8 cellular contexts compared by ENCODE assay signal in genomic region chr16:68367034-68367433, GRCh38. TPM values are rescaled to one million over a fixed set of nuclear protein-coding genes. Genes with fewer than 3 reads are reported as not detected.
DNase-seq lines count a peak whose midpoint lies in the region; ATAC-seq, FAIRE-seq and TF ChIP-seq lines count a peak whose summit lies in the region.

No MANE protein-coding gene starts in this region.

- peak; percentile 51 for TF ChIP-seq RAD21 in SK-N-SH (IDR thresholded peaks at IDR 0.05; ENCODE audit: low read length)

- no peak for TF ChIP-seq EP300 in SK-N-SH (IDR thresholded peaks at IDR 0.05; ENCODE audit: borderline replicate concordance in 1 of 2, low read depth in 1 of 2, low read length in 1 of 2)

- H3K36me3 Mint-ChIP-seq in CD8-positive, alpha-beta memory T cell = no peaks in the 10 kb centered on the region
- peaks cover 7% of the 10 kb centered on the region for H3K36me3 Mint-ChIP-seq in effector memory CD8-positive, alpha-beta T cell (ENCODE audit: insufficient read depth)

- intact Hi-C loops in pancreas (cut with DNase I) = no loop called here

- peak overlapping the region in 2 of 7 donors; percentile 36 to 37 for H3K4me3 Mint-ChIP-seq in CD8-positive, alpha-beta memory T cell
- H3K4me3 Mint-ChIP-seq in effector memory CD8-positive, alpha-beta T cell = no peak overlapping the region

- no peak for FAIRE-seq in pancreas (lab: Jason Lieb, UNC)
- FAIRE-seq in RCC 7860 (lab: Jason Lieb, UNC) = no peak

- no peaks in the 10 kb centered on the region for H3K9me3 ChIP-seq in CD8-positive, alpha-beta memory T cell (ENCODE audit: low read length)
- H3K9me3 ChIP-seq in SK-N-SH = no peaks in the 10 kb centered on the region
- H3K9me3 ChIP-seq in pancreas = no peaks in the 10 kb centered on the region

- no peaks in the 10 kb centered on the region for H3K9me2 ChIP-seq in SK-N-SH

- H3F3A ChIP-seq in SK-N-SH (replicated peaks; ENCODE audit: insufficient read depth) = no peaks in the 10 kb centered on the region

- no peaks in the 10 kb centered on the region for H4K20me1 ChIP-seq in SK-N-SH (ENCODE audit: insufficient read depth)

- peak in 3 of 5 donors; percentile 14 to 39 (median 29) for DNase-seq in CD8-positive, alpha-beta memory T cell
- DNase-seq in HCEC 1CT = peak; percentile 12
- DNase-seq in SK-N-SH = peak; percentile 74
- peak; percentile 33 to 44 (median 44) for DNase-seq in effector memory CD8-positive, alpha-beta T cell
- peak in 4 of 6 donors; percentile 24 to 36 (median 34) for DNase-seq in pancreas
- no peak for DNase-seq in RCC 7860 (ENCODE audit: low spot score)
- DNase-seq in epidermal melanocyte (ENCODE audit: insufficient read length, low spot score) = no peak

- 36% methylated on average over 7 of the region's 13 CpGs for WGBS in SK-N-SH (ENCODE audit: low lambda C conversion rate)
- WGBS in pancreas, 2 donors = 45 to 49% methylated on average over 13 of the region's 13 CpGs

- no peak overlapping the region for H3K4me3 ChIP-seq in CD8-positive, alpha-beta memory T cell (ENCODE audit: low read length)
- H3K4me3 ChIP-seq in SK-N-SH (ENCODE audit: low read depth in 2 of 2, low read length in 1 of 2) = no peak overlapping the region
- H3K4me3 ChIP-seq in pancreas = no peak overlapping the region

- no peak overlapping the region for H3K4me2 ChIP-seq in SK-N-SH

- peaks cover 0 to 10% of the 10 kb centered on the region in 2 donors for H3K27me3 Mint-ChIP-seq in CD8-positive, alpha-beta memory T cell
- H3K27me3 Mint-ChIP-seq in effector memory CD8-positive, alpha-beta T cell = peaks cover 0 to 18% of the 10 kb centered on the region in 2 donors

- H3K9me3 Mint-ChIP-seq in CD8-positive, alpha-beta memory T cell = no peaks in the 10 kb centered on the region
- H3K9me3 Mint-ChIP-seq in effector memory CD8-positive, alpha-beta T cell = no peaks in the 10 kb centered on the region

- ATAC-seq in effector memory CD8-positive, alpha-beta T cell (replicated peaks) = no peak
- ATAC-seq in pancreas = peak in 3 of 4 donors; percentile 35 to 51 (median 50)
- no peak for ATAC-seq in GM19023 (IDR thresholded peaks at IDR 0.05; ENCODE audit: unreplicated experiment)

- no peak overlapping the region for H2AFZ ChIP-seq in SK-N-SH (ENCODE audit: low read depth)

- H3K4me1 Mint-ChIP-seq in CD8-positive, alpha-beta memory T cell = peaks cover 38 to 51% (median 41%) of the 10 kb centered on the region in 3 donors
- peaks cover 39 to 58% of the 10 kb centered on the region in 2 donors for H3K4me1 Mint-ChIP-seq in effector memory CD8-positive, alpha-beta T cell (ENCODE audit: low read depth in 2 of 2)

- peak; percentile 54 for TF ChIP-seq CTCF in SK-N-SH (IDR thresholded peaks at IDR 0.05)
- peak in 1 of 4 donors; percentile 28 for TF ChIP-seq CTCF in pancreas (IDR thresholded peaks at IDR 0.05)

- POLR2A ChIA-PET in CD8-positive, alpha-beta memory T cell (lab: Charles Lee) = interaction anchor here (0.6 kb wide), 1 partner anchor 51 kb away, joined by 3 read pairs; no protein-coding TSS in a partner anchor
- POLR2A ChIA-PET in SK-N-SH (lab: Yijun Ruan, JAX) = no interaction called here

- H3K27ac Mint-ChIP-seq in CD8-positive, alpha-beta memory T cell = peak overlapping the region in 2 of 8 donors; percentile 43 to 45
- no peak overlapping the region for H3K27ac Mint-ChIP-seq in effector memory CD8-positive, alpha-beta T cell

- no peaks in the 10 kb centered on the region for H3K36me3 ChIP-seq in CD8-positive, alpha-beta memory T cell (ENCODE audit: insufficient read depth, low read length)
- no peaks in the 10 kb centered on the region for H3K36me3 ChIP-seq in SK-N-SH (replicated peaks in 1 of 2; ENCODE audit: control insufficient read depth in 1 of 2, insufficient read depth in 2 of 2, low read length in 1 of 2)
- no peaks in the 10 kb centered on the region for H3K36me3 ChIP-seq in pancreas

- H3K27ac ChIP-seq in CD8-positive, alpha-beta memory T cell (ENCODE audit: low read depth, low read length) = no peak overlapping the region
- no peak overlapping the region for H3K27ac ChIP-seq in SK-N-SH (ENCODE audit: low read depth in 2 of 2, low read length in 1 of 2)
- H3K27ac ChIP-seq in pancreas = no peak overlapping the region

- peaks cover 4% of the 10 kb centered on the region for H3K27me3 ChIP-seq in CD8-positive, alpha-beta memory T cell (ENCODE audit: insufficient read depth, low read length, poor library complexity, severe bottlenecking)
- H3K27me3 ChIP-seq in SK-N-SH (ENCODE audit: insufficient read depth) (no peaks in the 10 kb centered on the region), pancreas (no peaks in the 10 kb centered on the region)

- peaks cover 39% of the 10 kb centered on the region for H3K4me1 ChIP-seq in CD8-positive, alpha-beta memory T cell (ENCODE audit: insufficient read depth, low read length)
- H3K4me1 ChIP-seq in SK-N-SH (ENCODE audit: control insufficient read depth in 1 of 2, insufficient read depth in 2 of 2, low read depth in 1 of 2, low read length in 1 of 2) = peaks cover 0 to 54% of the 10 kb centered on the region in 2 experiments; a peak in 2 of 4 replicates
- no peaks in the 10 kb centered on the region for H3K4me1 ChIP-seq in pancreas

- CTCF ChIA-PET in CD8-positive, alpha-beta memory T cell (lab: Charles Lee) = interaction anchor here (1.1 to 2.9 kb wide), 2 partner anchors 30 to 103 kb away, joined by 3 to 9 read pairs; partner anchors contain the start of gene SLC7A6
- CTCF ChIA-PET in SK-N-SH (lab: Yijun Ruan, JAX) = interaction anchor here (0.6 to 5.3 kb wide), 15 partner anchors 9 to 160 kb away, joined by 3 to 30 read pairs (median 4); no protein-coding TSS in a partner anchor

- no peak overlapping the region for H3K9ac ChIP-seq in SK-N-SH

- H3K79me2 ChIP-seq in SK-N-SH (ENCODE audit: insufficient read depth) = no peaks in the 10 kb centered on the region

TF ChIP-seq in SK-N-SH, 30 proteins besides CTCF, POLR2A, EP300 and RAD21 (continues in another document):
- TF ChIP-seq NRF1 (IDR thresholded peaks at IDR 0.05; ENCODE audit: low read depth, low read length) (no peak), GABPA (IDR thresholded peaks at IDR 0.05; ENCODE audit: low read depth) (no peak), MXI1 (IDR thresholded peaks at IDR 0.05; ENCODE audit: low read depth, low read length) (no peak), YY1 (IDR thresholded peaks at IDR 0.05; ENCODE audit: low read depth) (no peak), SIN3A (IDR thresholded peaks at IDR 0.05; ENCODE audit: borderline replicate concordance, low read depth, low read length) (no peak), TCF12 (IDR thresholded peaks at IDR 0.05) (no peak), PBX3 (IDR thresholded peaks at IDR 0.05) (no peak), MEF2A (IDR thresholded peaks at IDR 0.05; ENCODE audit: borderline replicate concordance, low read depth) (no peak), RXRA (IDR thresholded peaks at IDR 0.05; ENCODE audit: borderline replicate concordance, low read depth) (no peak), SMC3 (IDR thresholded peaks at IDR 0.05; ENCODE audit: low read depth, low read length) (no peak; the same call in 1 of the 2 replicates), ZBTB33 (IDR thresholded peaks at IDR 0.05; ENCODE audit: borderline replicate concordance, low read depth) (no peak), ELF1 (IDR thresholded peaks at IDR 0.05) (no peak), CHD2 (IDR thresholded peaks at IDR 0.05; ENCODE audit: low read length, partially characterized antibody) (no peak), JUND (IDR thresholded peaks at IDR 0.05) (no peak), GATA2 (CRISPR knock-in tag; IDR thresholded peaks at IDR 0.05) (no peak)

RNA-seq across cellular contexts. Expression of gene PRMT7, which starts 56.2 kb away (rescaled TPM):
- total RNA-seq in CD8-positive, alpha-beta memory T cell = 10 to 100 TPM; 61.1 to 67.5 TPM
- 41.8 TPM for polyA plus RNA-seq in CD8-positive, alpha-beta memory T cell
- 46.0 and 66.8 TPM in 2 replicates for polyA plus RNA-seq in SK-N-SH (2012; rRNA removed)
- polyA plus RNA-seq in SK-N-SH (2012; cell fraction: cytosol; rRNA removed) = 20.7 and 29.1 TPM in 2 replicates
- polyA plus RNA-seq in SK-N-SH (2012; cell fraction: nucleus; rRNA removed) = 317 and 350 TPM in 2 replicates
- total RNA-seq in pancreas = 10 to 100 TPM; 11.6 to 22.6 (median 15.6) TPM
- polyA plus RNA-seq in pancreas = 10 to 100 TPM; 43.9 to 47.9 TPM

RNA-seq across cellular contexts. Expression of gene SLC7A6OS, which starts 56.3 kb away (rescaled TPM):
- total RNA-seq in CD8-positive, alpha-beta memory T cell = 10 to 100 TPM; 21.8 to 25.5 TPM
- polyA plus RNA-seq in CD8-positive, alpha-beta memory T cell = 28.2 TPM
- polyA plus RNA-seq in SK-N-SH (2012; rRNA removed) (6.6 and 9.6 TPM in 2 replicates), pancreas (1 to 10 TPM; 5.2 to 5.8 TPM)
- 5.9 and 6.7 TPM in 2 replicates for polyA plus RNA-seq in SK-N-SH (2012; cell fraction: cytosol; rRNA removed)
- polyA plus RNA-seq in SK-N-SH (2012; cell fraction: nucleus; rRNA removed) = 19.1 and 28.4 TPM in 2 replicates
- total RNA-seq in pancreas = 1 to 10 TPM; 6.4 to 8.1 (median 6.6) TPM

Comparison
In these comparisons a context has a peak if more than half of its experiments do, and no peak if none do; other contexts are left out.
1. DNase-seq: peak in CD8-positive, alpha-beta memory T cell (3 of 5), HCEC 1CT (single experiment), SK-N-SH (single experiment), effector memory CD8-positive, alpha-beta T cell (3 of 3) and pancreas (4 of 6); none in RCC 7860 (single experiment) and epidermal melanocyte (single experiment).
2. ATAC-seq: peak in pancreas (3 of 4); none in effector memory CD8-positive, alpha-beta T cell (single experiment) and GM19023 (single experiment).